ENCODE assay signal across 22 cellular contexts in the genomic region with DNA sequence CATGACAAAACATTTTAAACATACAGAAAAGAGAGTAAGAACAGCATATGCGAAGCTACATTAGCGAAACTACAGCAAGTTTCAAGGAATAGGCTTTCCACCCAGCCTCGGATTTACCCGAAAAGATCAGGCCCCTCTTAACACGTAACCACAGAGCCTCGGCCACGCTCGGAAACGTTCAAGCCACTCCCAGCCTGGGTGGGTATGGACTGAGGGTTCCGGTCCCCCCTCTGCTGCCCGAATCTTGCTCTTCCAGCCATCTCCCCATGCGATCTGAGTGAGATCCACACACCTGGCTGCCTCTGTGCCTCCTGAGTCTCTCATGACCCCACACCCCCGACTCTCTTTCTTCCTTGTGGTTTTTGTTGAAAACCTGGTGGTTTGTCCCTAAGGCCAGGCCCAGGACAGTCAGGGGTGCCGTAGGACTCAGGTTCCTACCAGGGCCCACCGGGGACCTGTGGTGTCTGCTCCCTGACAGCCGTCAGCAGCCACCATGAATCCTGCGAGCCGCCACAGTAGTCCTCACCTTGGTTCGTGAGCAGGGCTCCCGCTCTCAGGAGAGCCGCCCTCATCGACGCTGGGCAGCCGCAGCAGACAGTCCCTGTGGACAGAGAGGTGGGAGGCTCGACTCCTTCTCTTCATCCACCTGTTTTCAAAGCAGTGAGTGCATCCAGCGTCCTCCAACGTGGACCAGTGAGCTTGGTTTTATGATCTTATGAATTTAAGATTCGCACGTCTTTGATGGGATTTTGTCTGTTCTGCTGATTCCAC. TPM values are rescaled to one million over a fixed set of nuclear protein-coding genes. Genes with fewer than 3 reads are reported as not detected.
DNase-seq lines count a peak whose midpoint lies in the region; ATAC-seq and TF ChIP-seq lines count a peak whose summit lies in the region.
"Had no signal": no experiment of that assay in that cellular context is flagged by ENCODE, and none has a peak within 500 bp of the region (broad histone marks: within the 10 kb centered on the region; RNA-seq: fewer than 3 reads in every experiment).

No MANE protein-coding gene starts in this region.

- no peak for TF ChIP-seq POLR2A in spleen (IDR thresholded peaks at IDR 0.05)

- POLR2A ChIA-PET in HEK293 (lab: Yijun Ruan, JAX): no interaction called here

- ATAC-seq in Right ventricle myocardium superior (ENCODE audit: poor library complexity) (no peak), heart right ventricle (no peak), left ventricle myocardium superior (no peak)
- ATAC-seq: GM23338, HCT116, HepG2 had no signal

- intact Hi-C loops in Right ventricle myocardium superior (cut with DNase I) (no loop called here), heart right ventricle (cut with DNase I) (no loop called here), left ventricle myocardium superior (cut with micrococcal nuclease) (no loop called here), spleen (cut with DNase I; ENCODE audit: low total_unique reads) (no loop called here)

- H3K27ac ChIP-seq in heart right ventricle: no peak overlapping the region
- no peak overlapping the region for H3K27ac ChIP-seq in HEK293 (ENCODE audit: extremely low read depth, low read depth, low read length)
- H3K27ac ChIP-seq in spleen: no peak overlapping the region
- H3K27ac ChIP-seq: C4-2B had no signal

- no peak overlapping the region for H3K4me3 ChIP-seq in heart right ventricle
- H3K4me3 ChIP-seq in HEK293 (ENCODE audit: low read depth, low read length): no peak overlapping the region
- H3K4me3 ChIP-seq in spleen: no peak overlapping the region
- H3K4me3 ChIP-seq: GM23338 had no signal

- H3K9me3 ChIP-seq in heart right ventricle: peaks cover 0 to 11% (median 0%) of the 10 kb centered on the region in 11 donors
- H3K9me3 ChIP-seq in HEK293 (ENCODE audit: control insufficient read depth, insufficient read depth, low read depth, low read length): no peaks in the 10 kb centered on the region
- no peaks in the 10 kb centered on the region for H3K9me3 ChIP-seq in spleen

- H3K36me3 ChIP-seq in heart right ventricle (no peaks in the 10 kb centered on the region), HEK293 (ENCODE audit: control insufficient read depth in 2 of 2, insufficient read depth in 1 of 2, low read length in 2 of 2) (no peaks in the 10 kb centered on the region), spleen (no peaks in the 10 kb centered on the region)

- TF ChIP-seq CTCF in heart right ventricle (IDR thresholded peaks at IDR 0.05) (no peak), HEK293 (tag by site-specific recombination; IDR thresholded peaks at IDR 0.05) (no peak), spleen (IDR thresholded peaks at IDR 0.05 in 8 of 11, conservative IDR thresholded peaks at IDR 0.05 in 3 of 11) (no peak)

- DNase-seq in Right ventricle myocardium superior: peak; percentile 14
- DNase-seq in heart right ventricle: no peak
- DNase-seq in left ventricle myocardium superior: peak; percentile 12
- DNase-seq in spleen: peak; percentile 67
- DNase-seq in D341Med (ENCODE audit: low spot score): no peak
- no peak for DNase-seq in NCI-H1048 (lab: John Stamatoyannopoulos, UW)
- DNase-seq in pons (ENCODE audit: low spot score): no peak
- DNase-seq: DMS153, DMS79, GDM1, H7 had no signal

- CTCF ChIA-PET in HEK293 (lab: Yijun Ruan, JAX): no interaction called here

- H3K27me3 ChIP-seq in heart right ventricle (peaks cover 0 to 33% (median 21%) of the 10 kb centered on the region in 7 donors), spleen (replicated peaks in 1 of 7) (peaks cover 0 to 38% (median 0%) of the 10 kb centered on the region in 7 donors)

- H3K4me1 ChIP-seq in heart right ventricle (no peaks in the 10 kb centered on the region), HEK293 (ENCODE audit: control insufficient read depth, insufficient read depth, low read length) (no peaks in the 10 kb centered on the region), spleen (no peaks in the 10 kb centered on the region)
- H3K4me1 ChIP-seq: Caco-2 had no signal

- WGBS in heart right ventricle, 2 donors: 92 to 93% methylated on average over 29 of the region's 29 CpGs
- WGBS in spleen, 5 donors: 91 to 95% (median 93%) methylated on average over 29 of the region's 29 CpGs

TF ChIP-seq in HEK293, 187 proteins besides CTCF, POLR2A, EP300 and RAD21:
- TF ChIP-seq KLF8 (tag by site-specific recombination; IDR thresholded peaks at IDR 0.05): no peak
- TF ChIP-seq, protein P1, sequence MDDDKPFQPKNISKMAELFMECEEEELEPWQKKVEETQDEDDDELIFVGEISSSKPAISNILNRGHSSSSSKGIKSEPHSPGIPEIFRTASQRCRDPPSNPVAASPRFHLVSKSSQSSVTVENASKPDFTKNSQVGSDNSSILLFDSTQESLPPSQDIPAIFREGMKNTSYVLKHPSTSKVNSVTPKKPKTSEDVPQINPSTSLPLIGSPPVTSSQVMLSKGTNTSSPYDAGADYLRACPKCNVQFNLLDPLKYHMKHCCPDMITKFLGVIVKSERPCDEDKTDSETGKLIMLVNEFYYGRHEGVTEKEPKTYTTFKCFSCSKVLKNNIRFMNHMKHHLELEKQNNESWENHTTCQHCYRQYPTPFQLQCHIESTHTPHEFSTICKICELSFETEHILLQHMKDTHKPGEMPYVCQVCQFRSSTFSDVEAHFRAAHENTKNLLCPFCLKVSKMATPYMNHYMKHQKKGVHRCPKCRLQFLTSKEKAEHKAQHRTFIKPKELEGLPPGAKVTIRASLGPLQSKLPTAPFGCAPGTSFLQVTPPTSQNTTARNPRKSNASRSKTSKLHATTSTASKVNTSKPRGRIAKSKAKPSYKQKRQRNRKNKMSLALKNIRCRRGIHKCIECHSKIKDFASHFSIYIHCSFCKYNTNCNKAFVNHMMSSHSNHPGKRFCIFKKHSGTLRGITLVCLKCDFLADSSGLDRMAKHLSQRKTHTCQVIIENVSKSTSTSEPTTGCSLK (tag by site-specific recombination; IDR thresholded peaks at IDR 0.05): no peak
- TF ChIP-seq, protein P2, sequence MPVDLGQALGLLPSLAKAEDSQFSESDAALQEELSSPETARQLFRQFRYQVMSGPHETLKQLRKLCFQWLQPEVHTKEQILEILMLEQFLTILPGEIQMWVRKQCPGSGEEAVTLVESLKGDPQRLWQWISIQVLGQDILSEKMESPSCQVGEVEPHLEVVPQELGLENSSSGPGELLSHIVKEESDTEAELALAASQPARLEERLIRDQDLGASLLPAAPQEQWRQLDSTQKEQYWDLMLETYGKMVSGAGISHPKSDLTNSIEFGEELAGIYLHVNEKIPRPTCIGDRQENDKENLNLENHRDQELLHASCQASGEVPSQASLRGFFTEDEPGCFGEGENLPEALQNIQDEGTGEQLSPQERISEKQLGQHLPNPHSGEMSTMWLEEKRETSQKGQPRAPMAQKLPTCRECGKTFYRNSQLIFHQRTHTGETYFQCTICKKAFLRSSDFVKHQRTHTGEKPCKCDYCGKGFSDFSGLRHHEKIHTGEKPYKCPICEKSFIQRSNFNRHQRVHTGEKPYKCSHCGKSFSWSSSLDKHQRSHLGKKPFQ (tag by site-specific recombination; IDR thresholded peaks at IDR 0.05): no peak
- no peak for TF ChIP-seq ZNF121 (tag by site-specific recombination; IDR thresholded peaks at IDR 0.05)
- TF ChIP-seq ZNF341 (tag by site-specific recombination; IDR thresholded peaks at IDR 0.05; ENCODE audit: low read depth): peak; percentile 39
- TF ChIP-seq HOXA7 (CRISPR knock-in tag; IDR thresholded peaks at IDR 0.05; ENCODE audit: borderline replicate concordance): no peak
- TF ChIP-seq ZNF701 (tag by site-specific recombination; IDR thresholded peaks at IDR 0.05): no peak
- TF ChIP-seq ZNF24 (tag by site-specific recombination; IDR thresholded peaks at IDR 0.05): no peak

RNA-seq across cellular contexts. Expression of gene KNDC1, which starts 18.5 kb away (rescaled TPM):
- total RNA-seq in Right ventricle myocardium superior (not detected), heart right ventricle (under 1 TPM in 8 of 10 donors, not detected in 2; 0.04 to 0.88 (median 0.20) TPM), left ventricle myocardium superior (0.20 TPM), spleen (1 to 10 TPM in 5 of 7 donors, under 1 TPM in 2; 0.32 to 3.5 (median 2.5) TPM)
- polyA plus RNA-seq in heart right ventricle (under 1 TPM in 1 of 2 donors, not detected in 1; 0.07 TPM), spleen (under 1 TPM; 0.05 to 0.43 (median 0.29) TPM)
- total RNA-seq: CD4-positive, alpha-beta T cell; Daoy; HepG2 had no signal

RNA-seq across cellular contexts. Expression of gene UTF1, which starts 51.5 kb away (rescaled TPM):
- not detected for total RNA-seq in Right ventricle myocardium superior
- total RNA-seq in heart right ventricle: not detected
- not detected for polyA plus RNA-seq in heart right ventricle
- total RNA-seq in left ventricle myocardium superior: not detected
- total RNA-seq in spleen: under 1 TPM in 3 of 7 donors, not detected in 4; 0.41 to 0.54 (median 0.43) TPM
- polyA plus RNA-seq in spleen: under 1 TPM; 0.10 to 0.23 (median 0.13) TPM
- total RNA-seq: A172; Caco-2; CD4-positive, alpha-beta T cell; Daoy; HepG2 had no signal
- polyA plus RNA-seq: HepG2, IgD-negative memory B cell had no signal

RNA-seq across cellular contexts. Expression of gene VENTX, which starts 59.1 kb away (rescaled TPM):
- 0.43 TPM for total RNA-seq in Right ventricle myocardium superior
- 1 to 10 TPM in 1 of 10 donors, under 1 TPM in 8, not detected in 1; 0.19 to 1.5 (median 0.42) TPM for total RNA-seq in heart right ventricle
- polyA plus RNA-seq in heart right ventricle: 1 to 10 TPM in 1 of 2 donors, under 1 TPM in 1; 0.83 to 1.3 TPM
- total RNA-seq in left ventricle myocardium superior: 0.99 TPM
- total RNA-seq in spleen: 10 to 100 TPM in 1 of 7 donors, 1 to 10 TPM in 6; 1.7 to 10.4 (median 3.4) TPM
- 1 to 10 TPM in 2 of 3 donors, under 1 TPM in 1; 0.76 to 6.3 (median 2.9) TPM for polyA plus RNA-seq in spleen
- total RNA-seq: A172, B cell, Caco-2, Daoy, HepG2 had no signal
- polyA plus RNA-seq: HepG2, IgD-negative memory B cell had no signal

Comparison
In these comparisons a context has a peak if more than half of its experiments do, and no peak if none do; other contexts are left out.
1. DNase-seq: peak in Right ventricle myocardium superior (single experiment), left ventricle myocardium superior (single experiment) and spleen (single experiment); none in heart right ventricle (0 of 2), D341Med (single experiment), NCI-H1048 (single experiment) and pons (single experiment).